Comparison of ENCODE assay signal across 22 cellular contexts in the genomic region with DNA sequence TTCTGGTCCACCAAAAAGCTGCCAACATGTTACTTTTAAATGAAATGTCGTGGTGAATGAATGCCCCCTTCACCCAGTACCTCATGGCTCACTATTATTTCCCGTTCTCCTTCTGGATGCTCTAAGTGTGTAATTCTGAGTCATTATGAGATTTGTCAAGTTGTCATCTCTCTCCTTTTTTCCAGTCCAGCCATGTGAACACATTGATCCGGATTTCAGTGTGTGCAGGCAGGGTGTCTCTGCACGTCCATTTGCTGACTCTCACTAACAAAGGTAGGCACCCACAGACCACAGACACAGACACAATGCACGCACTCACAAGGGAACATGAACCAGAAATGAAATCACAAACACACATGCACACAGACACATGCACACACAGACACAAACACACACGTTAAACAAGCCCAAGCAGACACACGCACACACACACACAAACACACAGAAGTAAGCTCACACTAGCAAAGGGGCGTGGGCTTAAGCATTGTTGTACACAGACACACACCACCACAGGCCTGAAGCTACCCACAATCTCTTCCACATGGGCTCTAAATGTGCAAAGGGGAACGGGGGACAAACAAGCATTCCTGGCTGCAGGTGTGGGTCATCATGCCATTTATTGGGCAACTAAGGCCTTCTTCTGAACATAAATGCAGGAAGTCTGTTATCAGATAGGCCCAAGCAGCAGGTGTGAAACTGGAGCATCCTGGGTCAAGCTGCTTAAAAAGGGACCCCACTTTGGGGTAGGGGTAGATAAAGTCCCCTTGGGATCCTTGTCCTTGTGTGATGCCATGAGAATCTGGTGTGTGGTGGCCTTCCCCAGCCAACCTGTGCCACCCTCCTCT. TPM values are rescaled to one million over a fixed set of nuclear protein-coding genes. Genes with fewer than 3 reads are reported as not detected.
DNase-seq lines count a peak whose midpoint lies in the region; ATAC-seq and TF ChIP-seq lines count a peak whose summit lies in the region.
"Had no signal": no experiment of that assay in that cellular context is flagged by ENCODE, and none has a peak within 500 bp of the region (broad histone marks: within the 10 kb centered on the region; RNA-seq: fewer than 3 reads in every experiment).

No MANE protein-coding gene starts in this region.

- TF ChIP-seq CTCF in nephron progenitor cell (IDR thresholded peaks at IDR 0.05): no peak

- H3K4me1 ChIP-seq in BLaER1: peaks cover 43% of the 10 kb centered on the region
- H3K4me1 ChIP-seq: ascending aorta, Caco-2, prostate gland had no signal

- H3K27ac Mint-ChIP-seq in T-helper 1 cell treated with Interleukin-12 subunit alpha and Interleukin-12 subunit beta and Interleukin-4 antibody, amounts not matched to agents 30 μg/mL and 1 μg/mL, for 36 hours: peak overlapping the region; percentile 49
- H3K27ac Mint-ChIP-seq in activated T-helper 17 cell treated with anti-CD3 and anti-CD28 coated beads, Interleukin-2, amount 50 U/mL, for 72 hours: peak overlapping the region; percentile 64
- no peak overlapping the region for H3K27ac Mint-ChIP-seq in nephron progenitor cell
- H3K27ac Mint-ChIP-seq: neural progenitor cell had no signal

- H3K27me3 ChIP-seq in BLaER1: no peaks in the 10 kb centered on the region
- H3K27me3 ChIP-seq: ascending aorta, neural progenitor cell had no signal

- DNase-seq in T-helper 1 cell (no peak), mesenteric fat pad (ENCODE audit: low spot score) (peak; percentile 59), nephron progenitor cell (no peak), cerebellar nuclear complex (lab: John Stamatoyannopoulos, UW) (no peak), GDM1 (lab: John Stamatoyannopoulos, UW) (no peak)
- DNase-seq: activated CD4-positive, CD25-positive, alpha-beta regulatory T cell treated with anti-CD3 and anti-CD28 coated beads, Interleukin-2, amount 50 U/mL, for 72 hours; activated naive CD4-positive, alpha-beta T cell; Caco-2; effector CD4-positive, alpha-beta T cell; foreskin melanocyte; GOT3; NCI-H1694; NCI-H69; SK-N-SH had no signal

- peaks cover 25% of the 10 kb centered on the region for H3K4me1 Mint-ChIP-seq in T-helper 1 cell treated with Interleukin-12 subunit alpha and Interleukin-12 subunit beta and Interleukin-4 antibody, amounts not matched to agents 30 μg/mL and 1 μg/mL, for 36 hours (ENCODE audit: low read depth)
- peaks cover 23% of the 10 kb centered on the region for H3K4me1 Mint-ChIP-seq in activated T-helper 17 cell treated with anti-CD3 and anti-CD28 coated beads, Interleukin-2, amount 50 U/mL, for 72 hours
- peaks cover 23% of the 10 kb centered on the region for H3K4me1 Mint-ChIP-seq in nephron progenitor cell
- H3K4me1 Mint-ChIP-seq: neural progenitor cell had no signal

- no peak overlapping the region for H3K9ac ChIP-seq in BLaER1
- H3K9ac ChIP-seq: neural progenitor cell, SK-N-SH had no signal

- H3K27ac ChIP-seq in BLaER1: no peak overlapping the region
- H3K27ac ChIP-seq: 22Rv1, ascending aorta, neural progenitor cell, prostate gland had no signal

- no peak overlapping the region for H3K4me3 ChIP-seq in BLaER1
- H3K4me3 ChIP-seq: ascending aorta, neural progenitor cell, prostate gland had no signal

- H3K9me3 Mint-ChIP-seq in T-helper 1 cell treated with Interleukin-12 subunit alpha and Interleukin-12 subunit beta and Interleukin-4 antibody, amounts not matched to agents 30 μg/mL and 1 μg/mL, for 36 hours: no peaks in the 10 kb centered on the region
- H3K9me3 Mint-ChIP-seq in activated T-helper 17 cell treated with anti-CD3 and anti-CD28 coated beads, Interleukin-2, amount 50 U/mL, for 72 hours: no peaks in the 10 kb centered on the region
- H3K9me3 Mint-ChIP-seq in nephron progenitor cell: peaks cover 58% of the 10 kb centered on the region

- no peaks in the 10 kb centered on the region for H4K20me1 ChIP-seq in BLaER1

- H3K4me2 ChIP-seq in BLaER1: peak overlapping the region; percentile 54
- H3K4me2 ChIP-seq: neural progenitor cell, SK-N-SH had no signal

- no peak overlapping the region for H3K4me3 Mint-ChIP-seq in T-helper 1 cell treated with Interleukin-12 subunit alpha and Interleukin-12 subunit beta and Interleukin-4 antibody, amounts not matched to agents 30 μg/mL and 1 μg/mL, for 36 hours
- peak overlapping the region; percentile 34 for H3K4me3 Mint-ChIP-seq in activated T-helper 17 cell treated with anti-CD3 and anti-CD28 coated beads, Interleukin-2, amount 50 U/mL, for 72 hours
- no peak overlapping the region for H3K4me3 Mint-ChIP-seq in nephron progenitor cell
- H3K4me3 Mint-ChIP-seq: neural progenitor cell had no signal

- peaks cover 44% of the 10 kb centered on the region for H3K36me3 ChIP-seq in BLaER1
- H3K36me3 ChIP-seq: ascending aorta, neural progenitor cell, prostate gland had no signal

- peak; percentile 70 for ATAC-seq in activated T-helper 17 cell treated with anti-CD3 and anti-CD28 coated beads, Interleukin-2, amount 50 U/mL, for 72 hours (replicated peaks)
- ATAC-seq: esophagus mucosa had no signal

- H3K27me3 Mint-ChIP-seq in T-helper 1 cell treated with Interleukin-12 subunit alpha and Interleukin-12 subunit beta and Interleukin-4 antibody, amounts not matched to agents 30 μg/mL and 1 μg/mL, for 36 hours (ENCODE audit: low read depth): no peaks in the 10 kb centered on the region
- no peaks in the 10 kb centered on the region for H3K27me3 Mint-ChIP-seq in activated T-helper 17 cell treated with anti-CD3 and anti-CD28 coated beads, Interleukin-2, amount 50 U/mL, for 72 hours
- H3K27me3 Mint-ChIP-seq in nephron progenitor cell (ENCODE audit: low read depth, poor library complexity): peaks cover 9% of the 10 kb centered on the region

- H3K36me3 Mint-ChIP-seq in T-helper 1 cell treated with Interleukin-12 subunit alpha and Interleukin-12 subunit beta and Interleukin-4 antibody, amounts not matched to agents 30 μg/mL and 1 μg/mL, for 36 hours (ENCODE audit: low read depth): peaks cover 13% of the 10 kb centered on the region
- H3K36me3 Mint-ChIP-seq in activated T-helper 17 cell treated with anti-CD3 and anti-CD28 coated beads, Interleukin-2, amount 50 U/mL, for 72 hours (ENCODE audit: low read depth): peaks cover 49% of the 10 kb centered on the region
- peaks cover 74% of the 10 kb centered on the region for H3K36me3 Mint-ChIP-seq in nephron progenitor cell (ENCODE audit: low read depth)

- H3K9me3 ChIP-seq in BLaER1: no peaks in the 10 kb centered on the region
- H3K9me3 ChIP-seq: ascending aorta, Caco-2, prostate gland, SK-N-SH had no signal

RNA-seq across cellular contexts. Expression of a gene that starts 58.1 kb away (rescaled TPM):
- 10 to 100 TPM; 33.6 to 46.0 TPM for total RNA-seq in activated T-helper 17 cell treated with anti-CD3 and anti-CD28 coated beads, Interleukin-2, amount 50 U/mL, for 72 hours
- 25.1 TPM for total RNA-seq in mesenteric fat pad
